ENCODE assay signal across 8 cellular contexts in genomic region chr1:232635778-232636356, GRCh38. TPM values are rescaled to one million over a fixed set of nuclear protein-coding genes. Genes with fewer than 3 reads are reported as not detected.
DNase-seq lines count a peak whose midpoint lies in the region; ATAC-seq and TF ChIP-seq lines count a peak whose summit lies in the region.

No MANE protein-coding gene starts in this region.

- H3K9me3 ChIP-seq in PC-3 (ENCODE audit: low read length) (no peaks in the 10 kb centered on the region), mesenchymal stem cell (ENCODE audit: control insufficient read depth, low read length) (no peaks in the 10 kb centered on the region)

- H3F3A ChIP-seq in PC-3 (ENCODE audit: low read length, unreplicated experiment), result no peaks in the 10 kb centered on the region

- no peaks in the 10 kb centered on the region for H3K79me2 ChIP-seq in PC-3 (ENCODE audit: low read length)

- ATAC-seq in GM21529 (IDR thresholded peaks at IDR 0.05; ENCODE audit: unreplicated experiment) (peak; percentile 68), PC-3 (peak; percentile 89)

- no peak overlapping the region for H4K91ac ChIP-seq in mesenchymal stem cell (ENCODE audit: low read length)

- H3K18ac ChIP-seq in mesenchymal stem cell (ENCODE audit: low read depth in 1 of 2, low read length in 2 of 2), result no peak overlapping the region

- no TSS peak for BruUV-seq in PC-3 (replicated peaks; lab: Mats Ljungman, UMichigan)

- no peak overlapping the region for H2AFZ ChIP-seq in PC-3 (ENCODE audit: low read length)
- no peak overlapping the region for H2AFZ ChIP-seq in mesenchymal stem cell (ENCODE audit: low read depth, low read length)

- no peak overlapping the region for H2BK12ac ChIP-seq in mesenchymal stem cell (ENCODE audit: low read length in 2 of 2)

- H3K9ac ChIP-seq in PC-3 (ENCODE audit: low read length) (no peak overlapping the region), mesenchymal stem cell (ENCODE audit: low read length) (peak overlapping the region; percentile 16)

- in situ Hi-C loops in KBM-7 (cut with MboI; ENCODE audit: low pct_unique_long_range_greater_than_20kb, low sequenced_read_pairs), result loop anchor here (25.0 kb wide), 1 partner anchor 601 kb away; no protein-coding TSS in a partner anchor

- no peak overlapping the region for H4K8ac ChIP-seq in mesenchymal stem cell (ENCODE audit: low read length)

- no peak overlapping the region for H2AK5ac ChIP-seq in mesenchymal stem cell (ENCODE audit: low read length, severe bottlenecking)

- CTCF ChIA-PET in PC-3 (lab: Charles Lee), result no interaction called here

- H3K4me1 ChIP-seq in PC-3 (ENCODE audit: insufficient read depth, low read length) (peaks cover 5% of the 10 kb centered on the region; the same call in 1 of the 2 replicates), mesenchymal stem cell (ENCODE audit: control insufficient read depth, insufficient read depth, low read depth, low read length) (peaks cover 1% of the 10 kb centered on the region)

- no peaks in the 10 kb centered on the region for H4K20me1 ChIP-seq in PC-3 (ENCODE audit: low read length)

- no peak overlapping the region for H2BK5ac ChIP-seq in mesenchymal stem cell (ENCODE audit: low read depth, low read length, poor library complexity, severe bottlenecking)

- H3K79me1 ChIP-seq in mesenchymal stem cell (replicated peaks; ENCODE audit: low read length, poor library complexity, severe bottlenecking), result no peaks in the 10 kb centered on the region

- no peak overlapping the region for H2BK120ac ChIP-seq in mesenchymal stem cell (ENCODE audit: low read depth, low read length)

- no peak overlapping the region for H3K4me2 ChIP-seq in PC-3 (ENCODE audit: low read length)
- H3K4me2 ChIP-seq in mesenchymal stem cell (ENCODE audit: low read length, poor library complexity, severe bottlenecking), result no peak overlapping the region

- DNase-seq in EH (ENCODE audit: low read depth) (peak; percentile 58), KBM-7 (peak; percentile 46), PC-3 (peak; percentile 85), dermis blood vessel endothelial cell (peak; percentile 76), mesenchymal stem cell (peak; percentile 65)
- no peak for DNase-seq in activated CD4-positive, CD25-positive, alpha-beta regulatory T cell (lab: John Stamatoyannopoulos, UW)
- DNase-seq in activated naive CD4-positive, alpha-beta T cell (lab: John Stamatoyannopoulos, UW), result no peak

- H3K23ac ChIP-seq in mesenchymal stem cell (ENCODE audit: low read length in 2 of 2), result no peak overlapping the region

- no peak overlapping the region for H3K4ac ChIP-seq in mesenchymal stem cell (ENCODE audit: low read depth in 1 of 2, low read length in 2 of 2)

- H3K36me3 ChIP-seq in PC-3 (ENCODE audit: low read depth, low read length) (no peaks in the 10 kb centered on the region), mesenchymal stem cell (ENCODE audit: control insufficient read depth in 1 of 2, insufficient read depth in 2 of 2, low read depth in 1 of 2, low read length in 2 of 2) (no peaks in the 10 kb centered on the region)

- H3K14ac ChIP-seq in mesenchymal stem cell (ENCODE audit: low read length in 2 of 2), result no peak overlapping the region

- no peak overlapping the region for H2BK15ac ChIP-seq in mesenchymal stem cell (ENCODE audit: low read depth, poor library complexity, severe bottlenecking)

- POLR2A ChIA-PET in PC-3 (lab: Charles Lee; ENCODE audit: unreplicated experiment), result no interaction called here

- H3K27me3 ChIP-seq in PC-3 (ENCODE audit: low read length) (no peaks in the 10 kb centered on the region), mesenchymal stem cell (ENCODE audit: control insufficient read depth in 1 of 2, insufficient read depth in 1 of 2, low read length in 2 of 2) (peaks cover 0 to 22% of the 10 kb centered on the region in 2 experiments)

- no peak overlapping the region for H3K4me3 ChIP-seq in PC-3 (ENCODE audit: low read length)
- H3K4me3 ChIP-seq in mesenchymal stem cell (ENCODE audit: insufficient read depth in 1 of 2, low read depth in 1 of 2, low read length in 2 of 2), result no peak overlapping the region

- no CpG with 5 or more reads among the region's 3 CpGs for WGBS in mesenchymal stem cell

- H3K9me2 ChIP-seq in PC-3 (replicated peaks; ENCODE audit: low read length), result no peaks in the 10 kb centered on the region

- H3K27ac ChIP-seq in PC-3 (ENCODE audit: low read length) (no peak overlapping the region), mesenchymal stem cell (ENCODE audit: low read length, poor library complexity, severe bottlenecking) (no peak overlapping the region)

- intact Hi-C loops in PC-3 (cut with micrococcal nuclease), result loop anchor here (1.0 to 10.0 kb wide), 7 partner anchors 86 to 536 kb away; no protein-coding TSS in a partner anchor

- peak; percentile 94 for TF ChIP-seq CTCF in PC-3 (conservative IDR thresholded peaks at IDR 0.05; ENCODE audit: low read depth, low read length)

RNA-seq across cellular contexts. Expression of gene SIPA1L2, which starts 5.9 kb away (rescaled TPM):
- total RNA-seq in PC-3 (2014; rRNA removed) (8.9 and 9.8 TPM in 2 replicates), dermis blood vessel endothelial cell (11.1 and 25.7 TPM in 2 replicates)
- polyA plus RNA-seq in mesenchymal stem cell (2013, experiment 1 of 2), result 10.2 TPM
- polyA plus RNA-seq in mesenchymal stem cell (2013, experiment 2 of 2), result 9.6 TPM

Comparison
In these comparisons a context has a peak if more than half of its experiments do, and no peak if none do; other contexts are left out.
1. DNase-seq: peak in EH (single experiment), KBM-7 (single experiment), PC-3 (single experiment), dermis blood vessel endothelial cell (single experiment) and mesenchymal stem cell (single experiment); none in activated CD4-positive, CD25-positive, alpha-beta regulatory T cell (0 of 4) and activated naive CD4-positive, alpha-beta T cell (0 of 4).